In the genomic region with DNA sequence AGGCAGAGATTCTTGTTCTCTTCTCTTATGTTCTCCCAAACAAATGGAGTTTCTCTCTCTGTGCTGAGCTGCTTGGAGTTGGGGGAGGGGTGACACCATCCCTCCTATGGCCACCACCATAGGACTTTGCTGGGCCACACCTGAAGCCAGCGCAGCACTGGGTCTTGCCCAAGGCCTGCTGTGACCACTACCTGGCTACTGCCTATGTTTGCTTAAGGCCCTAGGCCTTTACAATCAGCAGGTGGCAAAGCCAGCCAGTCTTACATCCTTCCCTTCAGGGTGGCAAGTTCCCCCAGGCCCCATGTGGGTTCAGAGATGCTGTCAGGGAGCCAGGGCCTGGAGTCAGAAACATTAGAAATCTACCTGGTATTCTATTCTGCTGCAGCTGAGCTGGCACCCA, we compare ENCODE assay signal across 33 cellular contexts.
"Had no signal": no experiment of that assay in that cellular context is flagged by ENCODE, and none has a peak within 500 bp of the region (broad histone marks: within the 10 kb centered on the region; RNA-seq: fewer than 3 reads in every experiment).

No MANE protein-coding gene starts in this region.

- H3K4me3 Mint-ChIP-seq: naive thymus-derived CD4-positive, alpha-beta T cell; natural killer cell; nephron; neural progenitor cell; stimulated activated memory B cell treated with anti-CD40 and anti-IgM and Interleukin-4, amounts not matched to agents 10 μg/mL and 1 μg/mL and 100 μg/mL, for 72 hours; stimulated activated naive CD8-positive, alpha-beta T cell treated with anti-CD3 and anti-CD28 coated beads, Interleukin-15, amount 100 ng/mL, for 72 hours; type B pancreatic cell had no signal

- H3K27ac ChIP-seq: neural progenitor cell, neutrophil, ovary, parathyroid adenoma, psoas muscle, spleen, suprapubic skin, testis, tibial artery, transverse colon, upper lobe of right lung, uterus had no signal

- H3K4me3 ChIP-seq: neural progenitor cell, ovary, psoas muscle, skin epidermis, smooth muscle cell, spleen, suprapubic skin, testis, tibial artery, transverse colon, upper lobe of right lung, uterus had no signal

- H3K4me1 ChIP-seq: neural progenitor cell, parathyroid adenoma, psoas muscle, spleen, suprapubic skin, testis, transverse colon, upper lobe of right lung, uterus had no signal

- ATAC-seq: naive thymus-derived CD4-positive, alpha-beta T cell; natural killer cell; psoas muscle; right cardiac atrium; sciatic nerve; stimulated activated memory B cell treated with anti-CD40 and anti-IgM and Interleukin-4, amounts not matched to agents 10 μg/mL and 1 μg/mL and 100 μg/mL, for 72 hours; stimulated activated naive CD8-positive, alpha-beta T cell treated with anti-CD3 and anti-CD28 coated beads, Interleukin-15, Interleukin-2, amounts not matched to agents 100 U/mL and 50 U/mL, for 24 hours; upper lobe of right lung had no signal

- H3K27ac Mint-ChIP-seq: natural killer cell; nephron; neural progenitor cell; progenitor cell of endocrine pancreas; stimulated activated memory B cell treated with anti-CD40 and anti-IgM and Interleukin-4, amounts not matched to agents 10 μg/mL and 1 μg/mL and 100 μg/mL, for 72 hours; stimulated activated naive CD8-positive, alpha-beta T cell treated with anti-CD3 and anti-CD28 coated beads, Interleukin-15, amount 100 ng/mL, for 72 hours; type B pancreatic cell had no signal

- H3K9me3 ChIP-seq: neutrophil, ovary, psoas muscle, spleen, suprapubic skin, testis, tibial artery, transverse colon, upper lobe of right lung, uterus had no signal

- H3K36me3 Mint-ChIP-seq: naive thymus-derived CD4-positive, alpha-beta T cell; natural killer cell; neural progenitor cell; type B pancreatic cell had no signal

- DNase-seq: naive thymus-derived CD4-positive, alpha-beta T cell; natural killer cell; nucleus accumbens; ovary; posterior cingulate gyrus; psoas muscle; right cardiac atrium; spleen; stimulated activated CD4-positive, alpha-beta T cell treated with anti-CD3 and anti-CD28 coated beads, Interleukin-12 subunit alpha, Interleukin-12 subunit beta, amount 100 ng/mL, for 4 hours; stimulated activated CD4-positive, alpha-beta T cell treated with anti-CD3 and anti-CD28 coated beads, Interleukin-1b, Interleukin-23, amount 100 ng/mL, for 48 hours; stimulated activated CD4-positive, alpha-beta T cell treated with anti-CD3 and anti-CD28 coated beads, Interleukin-4, amount 100 ng/mL, for 1 hour; stimulated activated CD4-positive, alpha-beta T cell treated with anti-CD3 and anti-CD28 coated beads, Interleukin-4, amount 100 ng/mL, for 4 hours; stimulated activated CD8-positive, alpha-beta memory T cell treated with anti-CD3 and anti-CD28 coated beads, Interleukin-4, amount 100 ng/mL, for 48 hours; stimulated activated naive CD4-positive, alpha-beta T cell; stimulated activated naive CD8-positive, alpha-beta T cell treated with anti-CD3 and anti-CD28 coated beads, Interleukin-15, amount 100 ng/mL, for 72 hours; stimulated activated naive CD8-positive, alpha-beta T cell treated with anti-CD3 and anti-CD28 coated beads, Interleukin-15, Interleukin-2, amounts not matched to agents 100 U/mL and 50 U/mL, for 24 hours; substantia nigra; testis; tibial artery; transverse colon; upper lobe of right lung; uterus had no signal

- H3K27me3 ChIP-seq: ovary, testis, tibial artery, transverse colon, upper lobe of right lung, uterus had no signal

- H3K9me3 Mint-ChIP-seq: naive thymus-derived CD4-positive, alpha-beta T cell; natural killer cell; neural progenitor cell; stimulated activated memory B cell treated with anti-CD40 and anti-IgM and Interleukin-4, amounts not matched to agents 10 μg/mL and 1 μg/mL and 100 μg/mL, for 72 hours; stimulated activated naive CD8-positive, alpha-beta T cell treated with anti-CD3 and anti-CD28 coated beads, Interleukin-15, amount 100 ng/mL, for 72 hours; type B pancreatic cell had no signal

- H3K4me1 Mint-ChIP-seq: naive thymus-derived CD4-positive, alpha-beta T cell; natural killer cell; stimulated activated naive CD8-positive, alpha-beta T cell treated with anti-CD3 and anti-CD28 coated beads, Interleukin-15, amount 100 ng/mL, for 72 hours had no signal

- H3K36me3 ChIP-seq: neural progenitor cell, neutrophil, ovary, spleen, suprapubic skin, tibial artery, transverse colon, upper lobe of right lung, uterus had no signal
